Comparison of ENCODE assay signal across 7 cellular contexts in genomic region chr2:28390241-28390856, GRCh38. TPM values are rescaled to one million over a fixed set of nuclear protein-coding genes. Genes with fewer than 3 reads are reported as not detected.
DNase-seq lines count a peak whose midpoint lies in the region; ATAC-seq and TF ChIP-seq lines count a peak whose summit lies in the region.

No MANE protein-coding gene starts in this region.

- in situ Hi-C loops in transverse colon (cut with MboI; ENCODE audit: low pct_ligation_motif_present in 1 of 4, low pct_unique_long_range_greater_than_20kb in 1 of 4, low sequenced_read_pairs in 3 of 4) = no loop called here

- H3K4me3 ChIP-seq in adipocyte (ENCODE audit: low read length) = peak overlapping the region; percentile 97
- H3K4me3 ChIP-seq in heart left ventricle = peak overlapping the region; percentile 82 to 100 (median 96)
- peak overlapping the region; percentile 28 to 99 (median 88) for H3K4me3 ChIP-seq in transverse colon

- no peaks in the 10 kb centered on the region for H3K36me3 ChIP-seq in adipocyte (ENCODE audit: control insufficient read depth, insufficient read depth, low read length, severe bottlenecking)
- no peaks in the 10 kb centered on the region for H3K36me3 ChIP-seq in heart left ventricle
- no peaks in the 10 kb centered on the region for H3K36me3 ChIP-seq in transverse colon

- peaks cover 24% of the 10 kb centered on the region for H3K4me1 ChIP-seq in adipocyte (ENCODE audit: control insufficient read depth, insufficient read depth, low read length)
- peaks cover 0 to 20% (median 11%) of the 10 kb centered on the region in 12 donors for H3K4me1 ChIP-seq in heart left ventricle
- H3K4me1 ChIP-seq in transverse colon = peaks cover 6 to 18% (median 12%) of the 10 kb centered on the region in 4 donors

- ATAC-seq in heart left ventricle = peak; percentile 15 to 49 (median 36)

- DNase-seq in KG1 (lab: John Stamatoyannopoulos, UW) = peak; percentile 56
- DNase-seq in SW 1271 (lab: John Stamatoyannopoulos, UW) = peak; percentile 77 to 89
- DNase-seq in adipocyte (ENCODE audit: low read depth) = peak; percentile 96
- DNase-seq in heart left ventricle = peak; percentile 90 to 95 (median 91)
- DNase-seq in pons (ENCODE audit: low spot score) = peak; percentile 54
- DNase-seq in transverse colon = peak; percentile 90

- H3K27me3 ChIP-seq in adipocyte (replicated peaks; ENCODE audit: control insufficient read depth, insufficient read depth, low read length) (no peaks in the 10 kb centered on the region), heart left ventricle (no peaks in the 10 kb centered on the region), transverse colon (no peaks in the 10 kb centered on the region)

- H3K9ac ChIP-seq in adipocyte (ENCODE audit: low read length) = peak overlapping the region; percentile 90

- peak; percentile 12 for TF ChIP-seq CTCF in GM12873 (IDR thresholded peaks at IDR 0.05; ENCODE audit: insufficient read depth, low read depth, low read length, missing control alignments)
- TF ChIP-seq CTCF in heart left ventricle (IDR thresholded peaks at IDR 0.05) = peak in 8 of 12 donors; percentile 5 to 32 (median 10)
- TF ChIP-seq CTCF in transverse colon (IDR thresholded peaks at IDR 0.05) = peak in 4 of 5 experiments; percentile 19 to 61 (median 36)

- H3K9me3 ChIP-seq in adipocyte (ENCODE audit: control insufficient read depth, low read length) (no peaks in the 10 kb centered on the region), heart left ventricle (no peaks in the 10 kb centered on the region), transverse colon (no peaks in the 10 kb centered on the region)

- 0% methylated on average over 17 to 53 of the region's 53 CpGs for WGBS in heart left ventricle, 4 donors
- WGBS in transverse colon (ENCODE audit: low coverage in 1 of 2), 2 donors = 1% methylated on average over 39 of the region's 53 CpGs; no CpG with 5 or more reads in 1 of the 2 donors

- TF ChIP-seq POLR2A in heart left ventricle (IDR thresholded peaks at IDR 0.05) (peak in 1 of 2 donors; percentile 39), transverse colon (IDR thresholded peaks at IDR 0.05) (no peak)

- TF ChIP-seq EP300 in transverse colon (IDR thresholded peaks at IDR 0.05; ENCODE audit: low read depth) = peak; percentile 94

- intact Hi-C loops in heart left ventricle (cut with DNase I) (loop anchor here (1.0 to 10.0 kb wide), 28 partner anchors 33 to 683 kb away; partner anchors contain the start of genes BABAM2 (in 5 of the 10), RBKS (in 5 of the 10) and MRPL33 (in 3 of the 10)), transverse colon (cut with DNase I; ENCODE audit: low total_unique reads) (loop anchor here (5.0 to 10.0 kb wide), 3 partner anchors 48 to 226 kb away; no protein-coding TSS in a partner anchor)

- H3K27ac ChIP-seq in heart left ventricle = peak overlapping the region; percentile 94 to 100 (median 100)
- peak overlapping the region; percentile 100 for H3K27ac ChIP-seq in transverse colon

RNA-seq across cellular contexts. Expression of gene FOSL2, which starts 2.3 kb away (rescaled TPM):
- total RNA-seq in heart left ventricle = 100 to 1,000 TPM in 2 of 9 donors, 10 to 100 TPM in 7; 26.2 to 144 (median 50.2) TPM
- 10 to 100 TPM; 15.2 to 66.2 TPM for polyA plus RNA-seq in heart left ventricle
- 100 to 1,000 TPM; 135 to 358 (median 233) TPM for total RNA-seq in transverse colon

Comparison
In these comparisons a context has a peak if more than half of its experiments do, and no peak if none do; other contexts are left out.
1. Peak in every context shown above with its lines: DNase-seq, ATAC-seq, H3K4me3 ChIP-seq and H3K27ac ChIP-seq.